ENCODE assay signal across 3 cellular contexts in the genomic region with DNA sequence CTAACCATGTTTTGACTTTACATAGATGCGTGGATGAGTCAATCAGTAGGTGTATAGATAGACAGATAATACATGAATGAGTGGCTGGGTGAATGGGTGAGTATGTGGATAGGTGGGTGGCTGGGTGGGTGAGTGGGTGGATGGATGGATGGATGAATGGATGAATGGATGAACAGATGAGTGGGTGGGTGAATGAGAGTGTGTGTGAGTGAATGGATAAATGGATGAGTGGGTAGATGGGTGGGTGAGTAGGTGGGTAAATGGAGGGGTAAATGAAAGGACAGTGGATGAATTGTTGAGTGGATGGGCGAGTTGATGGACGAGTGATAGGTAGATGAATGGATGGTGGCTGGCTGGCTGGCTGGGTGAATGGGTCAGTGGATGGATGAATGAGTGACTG.
A peak's percentile ranks its signal among the peaks of the same experiment; 100 is the strongest.
TF ChIP-seq lines count a peak whose summit lies in the region.

No MANE protein-coding gene starts in this region.

TF ChIP-seq in HEK293, 187 proteins besides CTCF, POLR2A, EP300 and RAD21 (continues in another document):
- TF ChIP-seq ZNF311 (tag by site-specific recombination; IDR thresholded peaks at IDR 0.05; ENCODE audit: borderline replicate concordance) (0 out of 2 replicates have a peak, but pooled peaks have one; percentile 82), ZFP69B (tag by site-specific recombination; IDR thresholded peaks at IDR 0.05) (no peak), KLF1 (tag by site-specific recombination; IDR thresholded peaks at IDR 0.05) (no peak), ZNF777 (tag by site-specific recombination; IDR thresholded peaks at IDR 0.05; ENCODE audit: borderline replicate concordance) (no peak), ZNF366 (tag by site-specific recombination; conservative IDR thresholded peaks at IDR 0.05) (peak; percentile 75), KLF7 (tag by site-specific recombination; IDR thresholded peaks at IDR 0.05; ENCODE audit: borderline replicate concordance) (no peak), ZNF184 (tag by site-specific recombination; IDR thresholded peaks at IDR 0.05) (no peak), SP3 (tag by site-specific recombination; IDR thresholded peaks at IDR 0.05) (no peak), ZNF624 (tag by site-specific recombination; IDR thresholded peaks at IDR 0.05) (no peak), KLF8 (tag by site-specific recombination; IDR thresholded peaks at IDR 0.05) (no peak), ZNF391 (tag by site-specific recombination; IDR thresholded peaks at IDR 0.05; ENCODE audit: borderline replicate concordance, low read depth) (no peak), ZNF174 (tag by site-specific recombination; IDR thresholded peaks at IDR 0.05) (no peak), ZNF600 (tag by site-specific recombination; IDR thresholded peaks at IDR 0.05) (no peak), ZNF548 (tag by site-specific recombination; IDR thresholded peaks at IDR 0.05) (no peak), ZNF350 (tag by site-specific recombination; IDR thresholded peaks at IDR 0.05) (no peak), ZFHX2 (tag by site-specific recombination; conservative IDR thresholded peaks at IDR 0.05) (peak; percentile 100), ZNF623 (tag by site-specific recombination; IDR thresholded peaks at IDR 0.05) (no peak), ZNF664 (tag by site-specific recombination; IDR thresholded peaks at IDR 0.05) (no peak), ZNF473 (tag by site-specific recombination; IDR thresholded peaks at IDR 0.05) (no peak), ZNF157 (tag by site-specific recombination; IDR thresholded peaks at IDR 0.05) (no peak), ZNF510 (tag by site-specific recombination; IDR thresholded peaks at IDR 0.05; ENCODE audit: insufficient replicate concordance) (no peak), KLF9 (tag by site-specific recombination; IDR thresholded peaks at IDR 0.05; ENCODE audit: low read depth) (no peak), ZNF24 (tag by site-specific recombination; IDR thresholded peaks at IDR 0.05) (no peak)
- TF ChIP-seq, protein P1, sequence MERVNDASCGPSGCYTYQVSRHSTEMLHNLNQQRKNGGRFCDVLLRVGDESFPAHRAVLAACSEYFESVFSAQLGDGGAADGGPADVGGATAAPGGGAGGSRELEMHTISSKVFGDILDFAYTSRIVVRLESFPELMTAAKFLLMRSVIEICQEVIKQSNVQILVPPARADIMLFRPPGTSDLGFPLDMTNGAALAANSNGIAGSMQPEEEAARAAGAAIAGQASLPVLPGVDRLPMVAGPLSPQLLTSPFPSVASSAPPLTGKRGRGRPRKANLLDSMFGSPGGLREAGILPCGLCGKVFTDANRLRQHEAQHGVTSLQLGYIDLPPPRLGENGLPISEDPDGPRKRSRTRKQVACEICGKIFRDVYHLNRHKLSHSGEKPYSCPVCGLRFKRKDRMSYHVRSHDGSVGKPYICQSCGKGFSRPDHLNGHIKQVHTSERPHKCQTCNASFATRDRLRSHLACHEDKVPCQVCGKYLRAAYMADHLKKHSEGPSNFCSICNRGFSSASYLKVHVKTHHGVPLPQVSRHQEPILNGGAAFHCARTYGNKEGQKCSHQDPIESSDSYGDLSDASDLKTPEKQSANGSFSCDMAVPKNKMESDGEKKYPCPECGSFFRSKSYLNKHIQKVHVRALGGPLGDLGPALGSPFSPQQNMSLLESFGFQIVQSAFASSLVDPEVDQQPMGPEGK (tag by site-specific recombination; IDR thresholded peaks at IDR 0.05), result no peak

TF ChIP-seq in IMR-90, 13 proteins besides CTCF, POLR2A, EP300 and RAD21:
- TF ChIP-seq FOS (IDR thresholded peaks at IDR 0.05; ENCODE audit: low read depth, low read length), result no peak

TF ChIP-seq in K562, 482 proteins besides CTCF, POLR2A, EP300 and RAD21:
- no peak for TF ChIP-seq ZNF436 (CRISPR knock-in tag; IDR thresholded peaks at IDR 0.05)
- no peak for TF ChIP-seq GABPB1 (CRISPR knock-in tag; IDR thresholded peaks at IDR 0.05)
- no peak for TF ChIP-seq BHLHE40 (IDR thresholded peaks at IDR 0.05; ENCODE audit: low read length)
- TF ChIP-seq EGR1 (conservative IDR thresholded peaks at IDR 0.05), result peak; percentile 87
- no peak for TF ChIP-seq BACH1 (tag; IDR thresholded peaks at IDR 0.05)
- TF ChIP-seq, protein P2, sequence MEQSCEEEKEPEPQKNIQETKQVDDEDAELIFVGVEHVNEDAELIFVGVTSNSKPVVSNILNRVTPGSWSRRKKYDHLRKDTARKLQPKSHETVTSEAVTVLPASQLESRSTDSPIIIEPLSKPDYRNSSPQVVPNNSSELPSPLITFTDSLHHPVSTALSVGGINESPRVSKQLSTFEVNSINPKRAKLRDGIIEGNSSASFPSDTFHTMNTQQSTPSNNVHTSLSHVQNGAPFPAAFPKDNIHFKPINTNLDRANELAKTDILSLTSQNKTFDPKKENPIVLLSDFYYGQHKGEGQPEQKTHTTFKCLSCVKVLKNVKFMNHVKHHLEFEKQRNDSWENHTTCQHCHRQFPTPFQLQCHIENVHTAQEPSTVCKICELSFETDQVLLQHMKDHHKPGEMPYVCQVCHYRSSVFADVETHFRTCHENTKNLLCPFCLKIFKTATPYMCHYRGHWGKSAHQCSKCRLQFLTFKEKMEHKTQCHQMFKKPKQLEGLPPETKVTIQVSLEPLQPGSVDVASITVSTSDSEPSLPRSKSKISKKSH (CRISPR knock-in tag; IDR thresholded peaks at IDR 0.05), result no peak
TF ChIP-seq in K562: peak in this region for 1.
